8 cellular contexts compared by ENCODE assay signal in the genomic region with DNA sequence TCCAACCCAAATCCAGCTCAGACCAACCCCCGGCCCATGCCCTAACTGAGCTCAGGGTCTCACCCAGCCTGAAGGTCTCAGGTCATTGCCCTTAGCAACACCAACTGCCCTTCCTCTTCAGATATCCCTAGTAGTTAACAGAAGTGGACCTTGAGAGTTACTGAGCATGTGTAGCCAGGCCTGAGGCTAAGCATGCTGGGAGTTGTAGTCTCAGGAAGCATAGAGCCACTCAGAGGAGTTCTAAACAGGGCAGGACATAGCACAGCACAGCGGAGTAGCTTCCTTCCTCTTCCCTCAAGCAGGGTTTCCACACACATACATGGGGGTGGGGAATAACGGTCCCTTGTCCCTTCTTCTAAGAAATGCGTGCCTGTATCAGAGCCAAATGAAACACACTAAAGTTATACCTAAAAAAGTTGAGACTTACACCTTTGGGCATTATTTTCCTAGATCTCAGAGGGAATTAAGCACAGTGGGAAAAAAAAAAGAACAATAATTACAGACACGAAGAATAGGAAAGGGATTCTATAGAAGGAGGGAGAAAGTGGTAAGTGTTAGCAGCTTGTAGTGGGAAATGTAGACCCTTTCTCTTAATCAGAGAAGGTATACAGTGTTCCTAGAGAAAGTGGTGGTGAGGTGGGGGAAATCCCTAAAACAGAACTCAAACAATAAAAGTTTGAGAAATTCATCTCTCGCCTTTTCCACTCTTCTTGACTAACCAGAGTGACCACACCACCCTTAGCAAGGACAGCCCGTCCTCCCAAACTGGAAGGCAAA. TPM values are rescaled to one million over a fixed set of nuclear protein-coding genes. Genes with fewer than 3 reads are reported as not detected.
DNase-seq lines count a peak whose midpoint lies in the region; ATAC-seq and TF ChIP-seq lines count a peak whose summit lies in the region.

No MANE protein-coding gene starts in this region.

- H3K9me3 Mint-ChIP-seq in activated CD8-positive, alpha-beta memory T cell treated with anti-CD3 and anti-CD28 coated beads, Interleukin-2, amount 10 ng/mL, durations not matched to agents 7 days and 5 days (ENCODE audit: low read depth): no peaks in the 10 kb centered on the region

- H3K4me3 ChIP-seq in esophagus muscularis mucosa: peak overlapping the region; percentile 21 to 100 (median 87)
- peak overlapping the region; percentile 89 to 92 for H3K4me3 ChIP-seq in muscle layer of duodenum (ENCODE audit: low read depth in 1 of 2, low read length in 2 of 2)
- no peak overlapping the region for H3K4me3 ChIP-seq in testis

- H3K27me3 ChIP-seq in esophagus muscularis mucosa (no peaks in the 10 kb centered on the region), muscle layer of duodenum (ENCODE audit: low read depth, low read length) (no peaks in the 10 kb centered on the region), testis (no peaks in the 10 kb centered on the region)

- H3K4me1 ChIP-seq in esophagus muscularis mucosa: peaks cover 42 to 56% (median 50%) of the 10 kb centered on the region in 4 donors
- H3K4me1 ChIP-seq in muscle layer of duodenum (ENCODE audit: control insufficient read depth in 1 of 2, insufficient read depth in 2 of 2, low read length in 2 of 2): peaks cover 31 to 42% of the 10 kb centered on the region in 2 donors
- H3K4me1 ChIP-seq in testis: peaks cover 39% of the 10 kb centered on the region

- H3K4me3 Mint-ChIP-seq in activated CD8-positive, alpha-beta memory T cell treated with anti-CD3 and anti-CD28 coated beads, Interleukin-2, amount 10 ng/mL, durations not matched to agents 7 days and 5 days: peak overlapping the region; percentile 91

- peak overlapping the region; percentile 72 for H3K27ac Mint-ChIP-seq in activated CD8-positive, alpha-beta memory T cell treated with anti-CD3 and anti-CD28 coated beads, Interleukin-2, amount 10 ng/mL, durations not matched to agents 7 days and 5 days

- H3K27me3 Mint-ChIP-seq in activated CD8-positive, alpha-beta memory T cell treated with anti-CD3 and anti-CD28 coated beads, Interleukin-2, amount 10 ng/mL, durations not matched to agents 7 days and 5 days: no peaks in the 10 kb centered on the region

- intact Hi-C loops in esophagus muscularis mucosa (cut with DNase I): no loop called here
- intact Hi-C loops in testis (cut with DNase I; ENCODE audit: low total_unique reads): no loop called here

- H3K36me3 ChIP-seq in esophagus muscularis mucosa: peaks cover 36 to 42% (median 41%) of the 10 kb centered on the region in 4 donors
- peaks cover 34 to 39% of the 10 kb centered on the region in 2 donors for H3K36me3 ChIP-seq in muscle layer of duodenum (ENCODE audit: control insufficient read depth in 1 of 2, insufficient read depth in 2 of 2, low read length in 2 of 2)
- no peaks in the 10 kb centered on the region for H3K36me3 ChIP-seq in testis (ENCODE audit: low read depth, missing control alignments)

- CTCF ChIA-PET in activated CD8-positive, alpha-beta memory T cell treated with anti-CD3 and anti-CD28 coated beads, Interleukin-2, amount 10 ng/mL, durations not matched to agents 7 days and 5 days (lab: Charles Lee): interaction anchor here (0.6 to 2.7 kb wide), 11 partner anchors 8 to 242 kb away, joined by 3 to 15 read pairs (median 5); a partner anchor contains a TSS

- H3K36me3 Mint-ChIP-seq in activated CD8-positive, alpha-beta memory T cell treated with anti-CD3 and anti-CD28 coated beads, Interleukin-2, amount 10 ng/mL, durations not matched to agents 7 days and 5 days: peaks cover 32% of the 10 kb centered on the region

- H3K4me1 Mint-ChIP-seq in activated CD8-positive, alpha-beta memory T cell treated with anti-CD3 and anti-CD28 coated beads, Interleukin-2, amount 10 ng/mL, durations not matched to agents 7 days and 5 days: peaks cover 46% of the 10 kb centered on the region

- no peak for TF ChIP-seq POLR2A in esophagus muscularis mucosa (IDR thresholded peaks at IDR 0.05; ENCODE audit: low read depth)
- no peak for TF ChIP-seq POLR2A in testis (IDR thresholded peaks at IDR 0.05)

- no peak for TF ChIP-seq EP300 in esophagus muscularis mucosa (IDR thresholded peaks at IDR 0.05)

- no peaks in the 10 kb centered on the region for H3K9me3 ChIP-seq in esophagus muscularis mucosa
- no peaks in the 10 kb centered on the region for H3K9me3 ChIP-seq in muscle layer of duodenum (ENCODE audit: control insufficient read depth in 1 of 2, low read length in 2 of 2)
- H3K9me3 ChIP-seq in testis: no peaks in the 10 kb centered on the region

- peak; percentile 50 for DNase-seq in activated naive CD4-positive, alpha-beta T cell treated with Interleukin-2 at 50 U/mL for 16 hours
- no peak for DNase-seq in activated naive CD4-positive, alpha-beta T cell (lab: John Stamatoyannopoulos, UW)
- DNase-seq in NCI-H82 treated with DMSO at 0.1 percent for 48 hours (lab: John Stamatoyannopoulos, UW; ENCODE audit: unreplicated experiment) (peak; percentile 34), esophagus muscularis mucosa (ENCODE audit: extremely low spot score) (no peak), testis (peak; percentile 85)
- DNase-seq in activated CD8-positive, alpha-beta memory T cell treated with anti-CD3 and anti-CD28 coated beads, Interleukin-2, amount 10 ng/mL, durations not matched to agents 7 days and 5 days: peak; percentile 74

- 35% methylated on average over 7 of the region's 7 CpGs for WGBS in esophagus muscularis mucosa
- 47 to 53% methylated on average over 7 of the region's 7 CpGs for WGBS in testis, 2 donors

- H3K27ac ChIP-seq in esophagus muscularis mucosa (replicated peaks in 1 of 4) (peak overlapping the region; percentile 24 to 98 (median 38)), muscle layer of duodenum (ENCODE audit: low read length) (peak overlapping the region; percentile 12), testis (peak overlapping the region in 1 of 2 donors; percentile 64)

- no peak for TF ChIP-seq CTCF in esophagus muscularis mucosa (IDR thresholded peaks at IDR 0.05)
- TF ChIP-seq CTCF in testis (IDR thresholded peaks at IDR 0.05): no peak

- peak; percentile 62 for ATAC-seq in HG02623 (IDR thresholded peaks at IDR 0.05; ENCODE audit: unreplicated experiment)
- ATAC-seq in activated CD8-positive, alpha-beta memory T cell treated with anti-CD3 and anti-CD28 coated beads, Interleukin-2, amount 10 ng/mL, durations not matched to agents 7 days and 5 days: peak; percentile 68

RNA-seq across cellular contexts. Expression of a gene that starts 4.4 kb away (rescaled TPM):
- total RNA-seq in activated CD8-positive, alpha-beta memory T cell treated with anti-CD3 and anti-CD28 coated beads, Interleukin-2, amount 10 ng/mL, durations not matched to agents 7 days and 5 days: 100 to 1,000 TPM; 107 to 132 TPM
- total RNA-seq in esophagus muscularis mucosa (10 to 100 TPM; 47.2 to 85.2 (median 76.2) TPM), testis (100 to 1,000 TPM; 148 to 169 TPM)
- polyA plus RNA-seq in testis (ENCODE audit: insufficient read depth, low read depth, low replicate concordance): 67.1 TPM

RNA-seq across cellular contexts. Expression of a gene that starts 13.6 kb away (rescaled TPM):
- total RNA-seq in activated CD8-positive, alpha-beta memory T cell treated with anti-CD3 and anti-CD28 coated beads, Interleukin-2, amount 10 ng/mL, durations not matched to agents 7 days and 5 days: 10 to 100 TPM; 14.9 to 15.1 TPM
- total RNA-seq in esophagus muscularis mucosa: under 1 TPM in 2 of 4 donors, not detected in 2; 0.40 to 0.97 TPM
- total RNA-seq in testis: 1 to 10 TPM; 1.7 to 5.9 TPM
- 1.5 TPM for polyA plus RNA-seq in testis (ENCODE audit: insufficient read depth, low read depth, low replicate concordance)

RNA-seq across cellular contexts. Expression of a gene that starts 37.6 kb away (rescaled TPM):
- total RNA-seq in activated CD8-positive, alpha-beta memory T cell treated with anti-CD3 and anti-CD28 coated beads, Interleukin-2, amount 10 ng/mL, durations not matched to agents 7 days and 5 days: 10 to 100 TPM; 58.9 to 66.0 TPM
- total RNA-seq in esophagus muscularis mucosa (10 to 100 TPM; 52.0 to 70.6 (median 64.3) TPM), testis (10 to 100 TPM; 52.7 to 59.6 TPM)
- polyA plus RNA-seq in testis (ENCODE audit: insufficient read depth, low read depth, low replicate concordance): 80.7 TPM

RNA-seq across cellular contexts. Expression of a gene that starts 38.4 kb away (rescaled TPM):
- total RNA-seq in activated CD8-positive, alpha-beta memory T cell treated with anti-CD3 and anti-CD28 coated beads, Interleukin-2, amount 10 ng/mL, durations not matched to agents 7 days and 5 days: under 1 TPM in 1 of 2 experiments, not detected in 1; 0.15 TPM
- total RNA-seq in esophagus muscularis mucosa (1 to 10 TPM in 3 of 4 donors, under 1 TPM in 1; 0.66 to 3.0 (median 1.9) TPM), testis (100 to 1,000 TPM in 1 of 2 donors, 10 to 100 TPM in 1; 97.6 to 148 TPM)
- polyA plus RNA-seq in testis (ENCODE audit: insufficient read depth, low read depth, low replicate concordance): 40.0 TPM

RNA-seq across cellular contexts. Expression of a gene that starts 54.5 kb away (rescaled TPM):
- 10 to 100 TPM; 46.9 to 53.4 TPM for total RNA-seq in activated CD8-positive, alpha-beta memory T cell treated with anti-CD3 and anti-CD28 coated beads, Interleukin-2, amount 10 ng/mL, durations not matched to agents 7 days and 5 days
- total RNA-seq in esophagus muscularis mucosa: 10 to 100 TPM; 24.7 to 54.0 (median 34.3) TPM
- 100 to 1,000 TPM; 223 to 265 TPM for total RNA-seq in testis
- polyA plus RNA-seq in testis (ENCODE audit: insufficient read depth, low read depth, low replicate concordance): 178 TPM

Comparison
In these comparisons a context has a peak if more than half of its experiments do, and no peak if none do; other contexts are left out.
1. DNase-seq: peak in activated naive CD4-positive, alpha-beta T cell treated with Interleukin-2 at 50 U/mL for 16 hours (single experiment), NCI-H82 treated with DMSO at 0.1 percent for 48 hours (single experiment), activated CD8-positive, alpha-beta memory T cell treated with anti-CD3 and anti-CD28 coated beads, Interleukin-2, amount 10 ng/mL, durations not matched to agents 7 days and 5 days (single experiment) and testis (single experiment); none in activated naive CD4-positive, alpha-beta T cell (0 of 4) and esophagus muscularis mucosa (single experiment).
2. H3K4me3 ChIP-seq: peak in esophagus muscularis mucosa (4 of 4) and muscle layer of duodenum (2 of 2); none in testis (0 of 2).